ENCODE assay signal across 1 cellular context in the genomic region with DNA sequence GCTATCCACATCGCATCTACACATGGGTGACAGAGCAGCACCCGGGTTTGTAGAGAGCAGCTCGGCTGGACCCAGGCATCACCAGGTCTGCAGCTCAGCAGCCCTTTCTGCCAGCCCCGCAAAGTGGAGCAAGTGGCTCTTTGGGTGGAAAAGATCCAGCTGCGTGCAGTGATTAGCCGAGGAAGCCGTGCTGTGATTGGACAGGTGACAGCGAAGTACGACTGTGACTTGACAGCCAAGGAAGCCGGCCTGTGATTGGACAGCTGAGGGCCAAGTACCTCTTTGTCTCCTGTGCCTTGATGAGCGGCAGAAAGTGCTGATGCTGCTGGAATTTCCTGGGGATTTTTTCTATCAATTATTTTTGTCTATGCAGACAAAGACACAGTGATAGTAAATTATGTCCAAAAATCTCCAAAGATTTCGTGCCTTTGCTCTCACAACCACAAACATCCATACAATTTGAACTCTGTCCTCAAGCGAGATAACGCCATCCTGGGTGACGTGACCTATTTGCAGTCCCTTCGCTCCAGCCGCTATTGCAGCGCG.
TF ChIP-seq lines count a peak whose summit lies in the region.

No MANE protein-coding gene starts in this region.

TF ChIP-seq in HepG2, 621 proteins besides CTCF, POLR2A, EP300 and RAD21 (continued from another document and continues in another):
- TF ChIP-seq, protein P1, sequence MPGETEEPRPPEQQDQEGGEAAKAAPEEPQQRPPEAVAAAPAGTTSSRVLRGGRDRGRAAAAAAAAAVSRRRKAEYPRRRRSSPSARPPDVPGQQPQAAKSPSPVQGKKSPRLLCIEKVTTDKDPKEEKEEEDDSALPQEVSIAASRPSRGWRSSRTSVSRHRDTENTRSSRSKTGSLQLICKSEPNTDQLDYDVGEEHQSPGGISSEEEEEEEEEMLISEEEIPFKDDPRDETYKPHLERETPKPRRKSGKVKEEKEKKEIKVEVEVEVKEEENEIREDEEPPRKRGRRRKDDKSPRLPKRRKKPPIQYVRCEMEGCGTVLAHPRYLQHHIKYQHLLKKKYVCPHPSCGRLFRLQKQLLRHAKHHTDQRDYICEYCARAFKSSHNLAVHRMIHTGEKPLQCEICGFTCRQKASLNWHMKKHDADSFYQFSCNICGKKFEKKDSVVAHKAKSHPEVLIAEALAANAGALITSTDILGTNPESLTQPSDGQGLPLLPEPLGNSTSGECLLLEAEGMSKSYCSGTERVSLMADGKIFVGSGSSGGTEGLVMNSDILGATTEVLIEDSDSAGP (CRISPR knock-in tag; IDR thresholded peaks at IDR 0.05; ENCODE audit: borderline replicate concordance) = peak; percentile 49; the same call in 1 of the 2 replicates
- TF ChIP-seq NR2F1 (CRISPR knock-in tag; IDR thresholded peaks at IDR 0.05) (peak in 1 of 2 experiments; percentile 77; a peak in 2 of 4 replicates), RBFOX2 (IDR thresholded peaks at IDR 0.05; ENCODE audit: low read depth, low read length) (0 out of 2 replicates have a peak, but pooled peaks have one; percentile 33), HNF4G (IDR thresholded peaks at IDR 0.05; ENCODE audit: borderline replicate concordance, low read depth, low read length) (no peak; the same call in 1 of the 2 replicates), HNF4G (CRISPR knock-in tag; IDR thresholded peaks at IDR 0.05; ENCODE audit: borderline replicate concordance, low read depth) (no peak), ZNF292 (CRISPR knock-in tag; IDR thresholded peaks at IDR 0.05; ENCODE audit: borderline replicate concordance, low read depth) (peak; percentile 69; the same call in 1 of the 2 replicates), ZMYM4 (CRISPR knock-in tag; IDR thresholded peaks at IDR 0.05) (peak; percentile 40; the same call in 1 of the 2 replicates), ZNF335 (CRISPR knock-in tag; IDR thresholded peaks at IDR 0.05) (peak; percentile 56; the same call in 1 of the 2 replicates), ERF (CRISPR knock-in tag; IDR thresholded peaks at IDR 0.05) (no peak; the same call in 1 of the 2 replicates), ZNF501 (CRISPR knock-in tag; IDR thresholded peaks at IDR 0.05) (peak; percentile 55; the same call in 1 of the 2 replicates), ZNF124 (CRISPR knock-in tag; IDR thresholded peaks at IDR 0.05) (no peak), ZNF225 (CRISPR knock-in tag; IDR thresholded peaks at IDR 0.05) (no peak), NR2F6 (IDR thresholded peaks at IDR 0.05) (peak; percentile 53), NR2F6 (CRISPR knock-in tag; IDR thresholded peaks at IDR 0.05) (no peak), ZNF274 (CRISPR knock-in tag; IDR thresholded peaks at IDR 0.05) (no peak), POLR2AphosphoS5 (IDR thresholded peaks at IDR 0.05; ENCODE audit: low read depth, low read length) (peak; percentile 59), RFX5 (IDR thresholded peaks at IDR 0.05; ENCODE audit: low read depth, low read length) (peak; percentile 56; the same call in 1 of the 2 replicates), ZBTB20 (CRISPR knock-in tag; IDR thresholded peaks at IDR 0.05; ENCODE audit: borderline replicate concordance, low read depth) (no peak), ASH2L (IDR thresholded peaks at IDR 0.05; ENCODE audit: insufficient read length, low read depth, low read length) (peak; percentile 43), TARDBP (CRISPR knock-in tag; IDR thresholded peaks at IDR 0.05) (0 out of 2 replicates have a peak, but pooled peaks have one; percentile 12), MYC (CRISPR knock-in tag; IDR thresholded peaks at IDR 0.05; ENCODE audit: borderline replicate concordance) (no peak), CBFB (CRISPR knock-in tag; IDR thresholded peaks at IDR 0.05) (peak; percentile 96), NFIC (IDR thresholded peaks at IDR 0.05; ENCODE audit: low read length) (peak; percentile 17; the same call in 1 of the 2 replicates), ZBTB21 (CRISPR knock-in tag; IDR thresholded peaks at IDR 0.05) (no peak), HDAC2 (CRISPR knock-in tag; IDR thresholded peaks at IDR 0.05) (peak; percentile 78; the same call in 1 of the 2 replicates), ZNF343 (CRISPR knock-in tag; IDR thresholded peaks at IDR 0.05) (no peak), MAFK (conservative IDR thresholded peaks at IDR 0.05 in 1 of 2, IDR thresholded peaks at IDR 0.05 in 1 of 2; ENCODE audit: low read length in 2 of 2) (peak; percentile 99 to 100), MLLT10 (CRISPR knock-in tag; IDR thresholded peaks at IDR 0.05) (no peak), ATF7 (IDR thresholded peaks at IDR 0.05) (peak; percentile 60), ATF7 (CRISPR knock-in tag; IDR thresholded peaks at IDR 0.05) (no peak; the same call in 1 of the 2 replicates), ISL2 (CRISPR knock-in tag; IDR thresholded peaks at IDR 0.05) (peak; percentile 70; the same call in 1 of the 2 replicates), NFYB (CRISPR knock-in tag; IDR thresholded peaks at IDR 0.05) (peak; percentile 82), KDM2A (CRISPR knock-in tag; IDR thresholded peaks at IDR 0.05; ENCODE audit: borderline replicate concordance, low read depth) (peak; percentile 27; the same call in 1 of the 2 replicates), RFXAP (CRISPR knock-in tag; IDR thresholded peaks at IDR 0.05; ENCODE audit: borderline replicate concordance) (peak; percentile 78; the same call in 1 of the 2 replicates), ZFP36L2 (CRISPR knock-in tag; IDR thresholded peaks at IDR 0.05) (no peak), TBX3 (IDR thresholded peaks at IDR 0.05; ENCODE audit: borderline replicate concordance) (0 out of 2 replicates have a peak, but pooled peaks have one; percentile 35), ZNF598 (CRISPR knock-in tag; IDR thresholded peaks at IDR 0.05; ENCODE audit: borderline replicate concordance) (no peak), ZNF496 (CRISPR knock-in tag; IDR thresholded peaks at IDR 0.05; ENCODE audit: insufficient replicate concordance) (no peak), PRMT3 (CRISPR knock-in tag; IDR thresholded peaks at IDR 0.05; ENCODE audit: borderline replicate concordance, low read depth) (no peak), ZNF460 (CRISPR knock-in tag; IDR thresholded peaks at IDR 0.05; ENCODE audit: borderline replicate concordance) (no peak), CHCHD3 (CRISPR knock-in tag; IDR thresholded peaks at IDR 0.05) (no peak), TAF15 (IDR thresholded peaks at IDR 0.05; ENCODE audit: low read depth, low read length, poor library complexity, severe bottlenecking) (no peak)
- TF ChIP-seq, protein P2, sequence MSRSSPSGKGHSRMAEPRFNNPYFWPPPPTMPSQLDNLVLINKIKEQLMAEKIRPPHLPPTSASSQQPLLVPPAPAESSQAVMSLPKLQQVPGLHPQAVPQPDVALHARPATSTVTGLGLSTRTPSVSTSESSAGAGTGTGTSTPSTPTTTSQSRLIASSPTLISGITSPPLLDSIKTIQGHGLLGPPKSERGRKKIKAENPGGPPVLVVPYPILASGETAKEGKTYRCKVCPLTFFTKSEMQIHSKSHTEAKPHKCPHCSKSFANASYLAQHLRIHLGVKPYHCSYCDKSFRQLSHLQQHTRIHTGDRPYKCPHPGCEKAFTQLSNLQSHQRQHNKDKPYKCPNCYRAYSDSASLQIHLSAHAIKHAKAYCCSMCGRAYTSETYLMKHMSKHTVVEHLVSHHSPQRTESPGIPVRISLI (CRISPR knock-in tag; IDR thresholded peaks at IDR 0.05; ENCODE audit: borderline replicate concordance) = peak; percentile 24; the same call in 1 of the 2 replicates
- TF ChIP-seq, protein P3, sequence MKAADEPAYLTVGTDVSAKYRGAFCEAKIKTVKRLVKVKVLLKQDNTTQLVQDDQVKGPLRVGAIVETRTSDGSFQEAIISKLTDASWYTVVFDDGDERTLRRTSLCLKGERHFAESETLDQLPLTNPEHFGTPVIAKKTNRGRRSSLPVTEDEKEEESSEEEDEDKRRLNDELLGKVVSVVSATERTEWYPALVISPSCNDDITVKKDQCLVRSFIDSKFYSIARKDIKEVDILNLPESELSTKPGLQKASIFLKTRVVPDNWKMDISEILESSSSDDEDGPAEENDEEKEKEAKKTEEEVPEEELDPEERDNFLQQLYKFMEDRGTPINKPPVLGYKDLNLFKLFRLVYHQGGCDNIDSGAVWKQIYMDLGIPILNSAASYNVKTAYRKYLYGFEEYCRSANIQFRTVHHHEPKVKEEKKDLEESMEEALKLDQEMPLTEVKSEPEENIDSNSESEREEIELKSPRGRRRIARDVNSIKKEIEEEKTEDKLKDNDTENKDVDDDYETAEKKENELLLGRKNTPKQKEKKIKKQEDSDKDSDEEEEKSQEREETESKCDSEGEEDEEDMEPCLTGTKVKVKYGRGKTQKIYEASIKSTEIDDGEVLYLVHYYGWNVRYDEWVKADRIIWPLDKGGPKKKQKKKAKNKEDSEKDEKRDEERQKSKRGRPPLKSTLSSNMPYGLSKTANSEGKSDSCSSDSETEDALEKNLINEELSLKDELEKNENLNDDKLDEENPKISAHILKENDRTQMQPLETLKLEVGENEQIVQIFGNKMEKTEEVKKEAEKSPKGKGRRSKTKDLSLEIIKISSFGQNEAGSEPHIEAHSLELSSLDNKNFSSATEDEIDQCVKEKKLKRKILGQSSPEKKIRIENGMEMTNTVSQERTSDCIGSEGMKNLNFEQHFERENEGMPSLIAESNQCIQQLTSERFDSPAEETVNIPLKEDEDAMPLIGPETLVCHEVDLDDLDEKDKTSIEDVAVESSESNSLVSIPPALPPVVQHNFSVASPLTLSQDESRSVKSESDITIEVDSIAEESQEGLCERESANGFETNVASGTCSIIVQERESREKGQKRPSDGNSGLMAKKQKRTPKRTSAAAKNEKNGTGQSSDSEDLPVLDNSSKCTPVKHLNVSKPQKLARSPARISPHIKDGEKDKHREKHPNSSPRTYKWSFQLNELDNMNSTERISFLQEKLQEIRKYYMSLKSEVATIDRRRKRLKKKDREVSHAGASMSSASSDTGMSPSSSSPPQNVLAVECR (CRISPR knock-in tag; IDR thresholded peaks at IDR 0.05; ENCODE audit: borderline replicate concordance) = peak; percentile 22; the same call in 1 of the 2 replicates
- TF ChIP-seq, protein P4, sequence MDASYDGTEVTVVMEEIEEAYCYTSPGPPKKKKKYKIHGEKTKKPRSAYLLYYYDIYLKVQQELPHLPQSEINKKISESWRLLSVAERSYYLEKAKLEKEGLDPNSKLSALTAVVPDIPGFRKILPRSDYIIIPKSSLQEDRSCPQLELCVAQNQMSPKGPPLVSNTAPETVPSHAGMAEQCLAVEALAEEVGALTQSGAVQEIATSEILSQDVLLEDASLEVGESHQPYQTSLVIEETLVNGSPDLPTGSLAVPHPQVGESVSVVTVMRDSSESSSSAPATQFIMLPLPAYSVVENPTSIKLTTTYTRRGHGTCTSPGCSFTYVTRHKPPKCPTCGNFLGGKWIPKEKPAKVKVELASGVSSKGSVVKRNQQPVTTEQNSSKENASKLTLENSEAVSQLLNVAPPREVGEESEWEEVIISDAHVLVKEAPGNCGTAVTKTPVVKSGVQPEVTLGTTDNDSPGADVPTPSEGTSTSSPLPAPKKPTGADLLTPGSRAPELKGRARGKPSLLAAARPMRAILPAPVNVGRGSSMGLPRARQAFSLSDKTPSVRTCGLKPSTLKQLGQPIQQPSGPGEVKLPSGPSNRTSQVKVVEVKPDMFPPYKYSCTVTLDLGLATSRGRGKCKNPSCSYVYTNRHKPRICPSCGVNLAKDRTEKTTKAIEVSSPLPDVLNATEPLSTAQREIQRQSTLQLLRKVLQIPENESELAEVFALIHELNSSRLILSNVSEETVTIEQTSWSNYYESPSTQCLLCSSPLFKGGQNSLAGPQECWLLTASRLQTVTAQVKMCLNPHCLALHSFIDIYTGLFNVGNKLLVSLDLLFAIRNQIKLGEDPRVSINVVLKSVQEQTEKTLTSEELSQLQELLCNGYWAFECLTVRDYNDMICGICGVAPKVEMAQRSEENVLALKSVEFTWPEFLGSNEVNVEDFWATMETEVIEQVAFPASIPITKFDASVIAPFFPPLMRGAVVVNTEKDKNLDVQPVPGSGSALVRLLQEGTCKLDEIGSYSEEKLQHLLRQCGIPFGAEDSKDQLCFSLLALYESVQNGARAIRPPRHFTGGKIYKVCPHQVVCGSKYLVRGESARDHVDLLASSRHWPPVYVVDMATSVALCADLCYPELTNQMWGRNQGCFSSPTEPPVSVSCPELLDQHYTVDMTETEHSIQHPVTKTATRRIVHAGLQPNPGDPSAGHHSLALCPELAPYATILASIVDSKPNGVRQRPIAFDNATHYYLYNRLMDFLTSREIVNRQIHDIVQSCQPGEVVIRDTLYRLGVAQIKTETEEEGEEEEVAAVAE (CRISPR knock-in tag; IDR thresholded peaks at IDR 0.05; ENCODE audit: borderline replicate concordance) = peak; percentile 99
- TF ChIP-seq, protein P5, sequence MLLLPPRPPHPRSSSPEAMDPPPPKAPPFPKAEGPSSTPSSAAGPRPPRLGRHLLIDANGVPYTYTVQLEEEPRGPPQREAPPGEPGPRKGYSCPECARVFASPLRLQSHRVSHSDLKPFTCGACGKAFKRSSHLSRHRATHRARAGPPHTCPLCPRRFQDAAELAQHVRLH (CRISPR knock-in tag; IDR thresholded peaks at IDR 0.05; ENCODE audit: borderline replicate concordance, low read depth) = 0 out of 2 replicates have a peak, but pooled peaks have one; percentile 13
- TF ChIP-seq, protein P6, sequence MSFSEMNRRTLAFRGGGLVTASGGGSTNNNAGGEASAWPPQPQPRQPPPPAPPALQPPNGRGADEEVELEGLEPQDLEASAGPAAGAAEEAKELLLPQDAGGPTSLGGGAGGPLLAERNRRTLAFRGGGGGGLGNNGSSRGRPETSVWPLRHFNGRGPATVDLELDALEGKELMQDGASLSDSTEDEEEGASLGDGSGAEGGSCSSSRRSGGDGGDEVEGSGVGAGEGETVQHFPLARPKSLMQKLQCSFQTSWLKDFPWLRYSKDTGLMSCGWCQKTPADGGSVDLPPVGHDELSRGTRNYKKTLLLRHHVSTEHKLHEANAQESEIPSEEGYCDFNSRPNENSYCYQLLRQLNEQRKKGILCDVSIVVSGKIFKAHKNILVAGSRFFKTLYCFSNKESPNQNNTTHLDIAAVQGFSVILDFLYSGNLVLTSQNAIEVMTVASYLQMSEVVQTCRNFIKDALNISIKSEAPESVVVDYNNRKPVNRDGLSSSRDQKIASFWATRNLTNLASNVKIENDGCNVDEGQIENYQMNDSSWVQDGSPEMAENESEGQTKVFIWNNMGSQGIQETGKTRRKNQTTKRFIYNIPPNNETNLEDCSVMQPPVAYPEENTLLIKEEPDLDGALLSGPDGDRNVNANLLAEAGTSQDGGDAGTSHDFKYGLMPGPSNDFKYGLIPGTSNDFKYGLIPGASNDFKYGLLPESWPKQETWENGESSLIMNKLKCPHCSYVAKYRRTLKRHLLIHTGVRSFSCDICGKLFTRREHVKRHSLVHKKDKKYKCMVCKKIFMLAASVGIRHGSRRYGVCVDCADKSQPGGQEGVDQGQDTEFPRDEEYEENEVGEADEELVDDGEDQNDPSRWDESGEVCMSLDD (CRISPR knock-in tag; IDR thresholded peaks at IDR 0.05; ENCODE audit: borderline replicate concordance) = no peak
- TF ChIP-seq, protein P7, sequence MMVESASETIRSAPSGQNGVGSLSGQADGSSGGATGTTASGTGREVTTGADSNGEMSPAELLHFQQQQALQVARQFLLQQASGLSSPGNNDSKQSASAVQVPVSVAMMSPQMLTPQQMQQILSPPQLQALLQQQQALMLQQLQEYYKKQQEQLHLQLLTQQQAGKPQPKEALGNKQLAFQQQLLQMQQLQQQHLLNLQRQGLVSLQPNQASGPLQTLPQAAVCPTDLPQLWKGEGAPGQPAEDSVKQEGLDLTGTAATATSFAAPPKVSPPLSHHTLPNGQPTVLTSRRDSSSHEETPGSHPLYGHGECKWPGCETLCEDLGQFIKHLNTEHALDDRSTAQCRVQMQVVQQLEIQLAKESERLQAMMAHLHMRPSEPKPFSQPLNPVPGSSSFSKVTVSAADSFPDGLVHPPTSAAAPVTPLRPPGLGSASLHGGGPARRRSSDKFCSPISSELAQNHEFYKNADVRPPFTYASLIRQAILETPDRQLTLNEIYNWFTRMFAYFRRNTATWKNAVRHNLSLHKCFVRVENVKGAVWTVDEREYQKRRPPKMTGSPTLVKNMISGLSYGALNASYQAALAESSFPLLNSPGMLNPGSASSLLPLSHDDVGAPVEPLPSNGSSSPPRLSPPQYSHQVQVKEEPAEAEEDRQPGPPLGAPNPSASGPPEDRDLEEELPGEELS (CRISPR knock-in tag; IDR thresholded peaks at IDR 0.05) = 0 out of 2 replicates have a peak, but pooled peaks have one; percentile 43
